2 cellular contexts compared by ENCODE assay signal in the genomic region with DNA sequence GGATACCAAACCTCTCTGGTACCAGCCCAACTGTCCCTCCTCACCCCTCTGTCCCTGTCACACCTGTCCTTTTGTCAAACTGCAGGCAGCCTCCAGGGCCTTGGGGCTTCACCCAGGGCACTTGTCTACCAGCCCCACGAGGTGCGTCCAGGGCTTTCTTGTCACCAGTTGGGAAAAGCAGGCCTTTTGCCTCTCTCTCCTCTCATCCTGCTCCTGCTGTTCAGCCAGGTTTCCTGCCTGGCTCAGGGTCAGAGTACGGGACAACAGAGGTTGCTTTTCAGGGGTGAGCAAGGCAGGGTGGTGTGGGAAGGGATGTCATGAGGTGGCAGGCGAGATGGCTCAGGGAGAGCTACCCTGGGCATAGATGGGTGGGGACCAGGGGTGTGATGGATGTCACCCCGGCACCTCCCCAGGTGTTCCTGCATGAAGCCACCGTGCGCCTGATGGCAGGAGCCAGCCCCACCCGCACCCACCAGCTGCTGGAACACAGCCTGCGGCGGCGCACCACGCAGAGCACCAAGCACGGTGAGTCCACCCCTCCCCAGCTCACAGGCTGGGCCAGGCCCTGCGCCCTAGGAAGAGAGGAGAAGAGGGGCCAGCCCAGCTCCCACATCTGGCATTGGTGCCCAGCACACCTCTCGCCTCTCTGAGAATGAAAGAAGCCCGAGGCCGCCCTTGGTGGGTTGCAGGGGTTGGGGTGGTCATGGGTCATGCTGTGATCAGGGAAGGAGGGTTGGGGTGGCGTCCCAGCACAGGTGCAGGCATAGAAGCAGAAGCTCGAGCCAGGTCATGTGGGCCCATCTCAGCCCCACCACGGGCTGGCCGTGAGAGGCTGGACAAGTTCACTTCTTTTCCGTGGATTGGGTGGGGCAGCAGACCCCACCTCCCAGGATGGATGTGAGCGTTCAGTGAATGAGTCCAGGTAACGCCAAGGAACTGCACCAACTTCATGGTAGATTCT.
TF ChIP-seq lines count a peak whose summit lies in the region.

No MANE protein-coding gene starts in this region.

TF ChIP-seq in HepG2, 621 proteins besides CTCF, POLR2A, EP300 and RAD21:
- TF ChIP-seq AGO2 (optimal IDR thresholded peaks at IDR 0.05; ENCODE audit: low read depth, low read length) (peak; percentile 80), RBM22 (optimal IDR thresholded peaks at IDR 0.05; ENCODE audit: low read length) (peak; percentile 74)
- TF ChIP-seq, protein P1, sequence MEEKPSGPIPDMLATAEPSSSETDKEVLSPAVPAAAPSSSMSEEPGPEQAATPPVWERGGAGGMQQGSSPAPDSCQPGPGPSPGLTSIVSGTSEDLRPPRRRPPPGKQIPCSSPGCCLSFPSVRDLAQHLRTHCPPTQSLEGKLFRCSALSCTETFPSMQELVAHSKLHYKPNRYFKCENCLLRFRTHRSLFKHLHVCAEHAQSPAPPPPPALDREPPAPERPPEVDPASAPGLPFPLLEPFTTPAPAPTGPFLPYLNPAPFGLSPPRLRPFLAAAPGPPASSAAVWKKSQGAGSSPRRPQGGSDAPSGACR (CRISPR knock-in tag; IDR thresholded peaks at IDR 0.05): no peak
TF ChIP-seq in HepG2: peak in this region for 2.

TF ChIP-seq in IMR-90, 13 proteins besides CTCF, POLR2A, EP300 and RAD21:
- TF ChIP-seq, protein P2, sequence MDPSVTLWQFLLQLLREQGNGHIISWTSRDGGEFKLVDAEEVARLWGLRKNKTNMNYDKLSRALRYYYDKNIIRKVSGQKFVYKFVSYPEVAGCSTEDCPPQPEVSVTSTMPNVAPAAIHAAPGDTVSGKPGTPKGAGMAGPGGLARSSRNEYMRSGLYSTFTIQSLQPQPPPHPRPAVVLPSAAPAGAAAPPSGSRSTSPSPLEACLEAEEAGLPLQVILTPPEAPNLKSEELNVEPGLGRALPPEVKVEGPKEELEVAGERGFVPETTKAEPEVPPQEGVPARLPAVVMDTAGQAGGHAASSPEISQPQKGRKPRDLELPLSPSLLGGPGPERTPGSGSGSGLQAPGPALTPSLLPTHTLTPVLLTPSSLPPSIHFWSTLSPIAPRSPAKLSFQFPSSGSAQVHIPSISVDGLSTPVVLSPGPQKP (IDR thresholded peaks at IDR 0.05; ENCODE audit: borderline replicate concordance, low read depth, low read length): no peak
- TF ChIP-seq FOS (IDR thresholded peaks at IDR 0.05; ENCODE audit: low read depth, low read length) (no peak), BHLHE40 (IDR thresholded peaks at IDR 0.05; ENCODE audit: low read depth, low read length) (no peak), CHD1 (IDR thresholded peaks at IDR 0.05; ENCODE audit: low read depth, low read length) (no peak)
- TF ChIP-seq, protein P3, sequence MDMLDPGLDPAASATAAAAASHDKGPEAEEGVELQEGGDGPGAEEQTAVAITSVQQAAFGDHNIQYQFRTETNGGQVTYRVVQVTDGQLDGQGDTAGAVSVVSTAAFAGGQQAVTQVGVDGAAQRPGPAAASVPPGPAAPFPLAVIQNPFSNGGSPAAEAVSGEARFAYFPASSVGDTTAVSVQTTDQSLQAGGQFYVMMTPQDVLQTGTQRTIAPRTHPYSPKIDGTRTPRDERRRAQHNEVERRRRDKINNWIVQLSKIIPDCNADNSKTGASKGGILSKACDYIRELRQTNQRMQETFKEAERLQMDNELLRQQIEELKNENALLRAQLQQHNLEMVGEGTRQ (IDR thresholded peaks at IDR 0.05; ENCODE audit: low read depth, low read length): no peak
